9 cellular contexts compared by ENCODE assay signal in the genomic region with DNA sequence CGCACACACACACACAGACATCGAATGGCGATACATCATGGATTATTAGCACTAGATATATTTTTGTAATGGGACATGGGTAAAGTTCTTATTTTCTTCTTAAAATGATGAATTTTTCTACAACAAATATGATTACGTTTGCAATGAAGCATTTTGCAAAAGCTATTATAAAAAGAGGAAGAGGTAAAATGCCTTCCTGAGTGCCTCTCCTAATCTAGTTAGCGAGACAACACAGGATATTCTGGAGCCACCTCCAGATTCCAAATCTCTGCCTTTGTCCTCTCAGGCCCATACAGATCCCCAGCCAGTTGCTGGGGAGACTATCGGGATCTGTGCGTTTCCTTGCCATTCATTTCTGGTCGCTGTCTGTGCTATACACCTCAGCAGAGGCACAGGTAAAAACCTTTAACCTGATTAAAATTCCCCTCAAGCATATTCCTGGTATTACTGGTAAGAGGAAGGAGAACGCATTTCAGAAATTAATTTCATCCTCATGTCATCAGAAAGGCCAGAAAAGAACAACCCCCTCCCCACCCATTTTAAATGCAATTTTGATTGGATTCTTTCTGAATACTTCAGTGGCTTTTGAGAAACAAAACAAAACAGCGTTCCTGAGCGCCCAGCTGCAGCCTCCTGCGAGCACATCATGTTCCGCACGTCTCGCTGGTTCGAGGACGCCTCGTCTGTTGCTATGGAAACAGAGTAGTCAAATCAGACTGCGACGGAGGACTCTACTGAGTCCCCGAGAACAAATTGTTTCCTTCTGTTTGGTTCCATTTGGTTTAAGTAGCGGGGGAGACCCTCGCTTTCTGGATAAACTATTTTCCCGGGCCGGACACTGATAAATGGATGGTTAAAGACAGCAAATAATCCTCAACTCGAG.
A peak's percentile ranks its signal among the peaks of the same experiment; 100 is the strongest.
DNase-seq lines count a peak whose midpoint lies in the region; ATAC-seq and TF ChIP-seq lines count a peak whose summit lies in the region.
"Had no signal": no experiment of that assay in that cellular context is flagged by ENCODE, and none has a peak within 500 bp of the region (broad histone marks: within the 10 kb centered on the region; RNA-seq: fewer than 3 reads in every experiment).

No MANE protein-coding gene starts in this region.

- TF ChIP-seq EP300 in tibial nerve (IDR thresholded peaks at IDR 0.05): peak in 1 of 2 donors; percentile 63

- peaks cover 10% of the 10 kb centered on the region for H3K4me1 Mint-ChIP-seq in activated CD4-positive, alpha-beta T cell treated with anti-CD3 and anti-CD28 coated beads for 36 hours
- H3K4me1 Mint-ChIP-seq in activated CD4-positive, alpha-beta memory T cell treated with anti-CD3 and anti-CD28 coated beads for 36 hours (ENCODE audit: low read depth): peaks cover 12% of the 10 kb centered on the region
- H3K4me1 Mint-ChIP-seq in nephron: no peaks in the 10 kb centered on the region

- WGBS in tibial nerve, 2 donors: 20 to 22% methylated on average over 26 of the region's 26 CpGs

- peaks cover 2% of the 10 kb centered on the region for H3K36me3 Mint-ChIP-seq in activated CD4-positive, alpha-beta T cell treated with anti-CD3 and anti-CD28 coated beads for 36 hours (ENCODE audit: low read depth)
- no peaks in the 10 kb centered on the region for H3K36me3 Mint-ChIP-seq in activated CD4-positive, alpha-beta memory T cell treated with anti-CD3 and anti-CD28 coated beads for 36 hours
- no peaks in the 10 kb centered on the region for H3K36me3 Mint-ChIP-seq in nephron (ENCODE audit: low read depth)

- TF ChIP-seq CTCF in fibroblast of the aortic adventitia (IDR thresholded peaks at IDR 0.05; ENCODE audit: insufficient read depth, low read length) (no peak), nephron (IDR thresholded peaks at IDR 0.05; ENCODE audit: unreplicated experiment in 3 of 3) (no peak), tibial nerve (IDR thresholded peaks at IDR 0.05) (no peak)

- intact Hi-C loops in activated CD4-positive, alpha-beta T cell treated with anti-CD3 and anti-CD28 coated beads for 36 hours (cut with DNase I, micrococcal nuclease): loop anchor here (1.0 to 2.0 kb wide), 3 partner anchors 25 to 291 kb away; partner anchors contain the start of genes HNRNPK (in 1 of the 2) and RMI1 (in 1 of the 2)
- intact Hi-C loops in activated CD4-positive, alpha-beta memory T cell treated with anti-CD3 and anti-CD28 coated beads for 36 hours (cut with micrococcal nuclease): loop anchor here (1.0 kb wide), 1 partner anchor 25 kb away; no protein-coding TSS in a partner anchor

- DNase-seq in activated CD4-positive, alpha-beta T cell treated with anti-CD3 and anti-CD28 coated beads for 36 hours: peak; percentile 87
- no peak for DNase-seq in activated CD4-positive, alpha-beta T cell treated with anti-CD3 and anti-CD28 coated beads, Interleukin-2, amount 50 U/mL, for 4 hours
- DNase-seq in activated CD4-positive, alpha-beta memory T cell treated with anti-CD3 and anti-CD28 coated beads for 36 hours: peak; percentile 70
- DNase-seq in fibroblast of the aortic adventitia (ENCODE audit: low read depth) (peak; percentile 33), tibial nerve (ENCODE audit: low spot score in 2 of 2) (peak; percentile 26 to 62), NCI-H2171 treated with DMSO at 0.1 percent for 48 hours (lab: John Stamatoyannopoulos, UW) (no peak)
- DNase-seq: DND-41 had no signal

- POLR2A ChIA-PET in activated CD4-positive, alpha-beta T cell treated with anti-CD3 and anti-CD28 coated beads for 36 hours (lab: Charles Lee): no interaction called here
- POLR2A ChIA-PET in activated CD4-positive, alpha-beta memory T cell treated with anti-CD3 and anti-CD28 coated beads for 36 hours (lab: Charles Lee): no interaction called here

- H3K9me3 Mint-ChIP-seq in activated CD4-positive, alpha-beta T cell treated with anti-CD3 and anti-CD28 coated beads for 36 hours (ENCODE audit: low read depth): no peaks in the 10 kb centered on the region
- H3K9me3 Mint-ChIP-seq in activated CD4-positive, alpha-beta memory T cell treated with anti-CD3 and anti-CD28 coated beads for 36 hours: no peaks in the 10 kb centered on the region
- no peaks in the 10 kb centered on the region for H3K9me3 Mint-ChIP-seq in nephron

- H3K9me3 ChIP-seq in tibial nerve: no peaks in the 10 kb centered on the region

- peaks cover 0 to 8% (median 0%) of the 10 kb centered on the region in 4 donors for H3K4me1 ChIP-seq in tibial nerve

- CTCF ChIA-PET in activated CD4-positive, alpha-beta T cell treated with anti-CD3 and anti-CD28 coated beads for 36 hours (lab: Charles Lee): interaction anchor here (1.0 to 1.4 kb wide), 3 partner anchors 11 to 45 kb away, joined by 3 read pairs; no protein-coding TSS in a partner anchor
- CTCF ChIA-PET in activated CD4-positive, alpha-beta memory T cell treated with anti-CD3 and anti-CD28 coated beads for 36 hours (lab: Charles Lee): interaction anchor here (1.0 kb wide), 1 partner anchor 98 kb away, joined by 3 read pairs; no protein-coding TSS in a partner anchor

- no peaks in the 10 kb centered on the region for H3K36me3 ChIP-seq in tibial nerve

- H3K4me3 ChIP-seq in fibroblast of the aortic adventitia (ENCODE audit: low read depth, low read length) (peak overlapping the region; percentile 46), tibial nerve (peak overlapping the region in 2 of 4 donors; percentile 15 to 41)

- TF ChIP-seq POLR2A in tibial nerve (IDR thresholded peaks at IDR 0.05): no peak

- H3K4me3 Mint-ChIP-seq in activated CD4-positive, alpha-beta T cell treated with anti-CD3 and anti-CD28 coated beads for 36 hours: peak overlapping the region; percentile 72
- peak overlapping the region; percentile 66 for H3K4me3 Mint-ChIP-seq in activated CD4-positive, alpha-beta memory T cell treated with anti-CD3 and anti-CD28 coated beads for 36 hours
- peak overlapping the region; percentile 23 to 69 (median 49) for H3K4me3 Mint-ChIP-seq in nephron

- H3K27me3 Mint-ChIP-seq in activated CD4-positive, alpha-beta T cell treated with anti-CD3 and anti-CD28 coated beads for 36 hours: peaks cover 32% of the 10 kb centered on the region
- H3K27me3 Mint-ChIP-seq in activated CD4-positive, alpha-beta memory T cell treated with anti-CD3 and anti-CD28 coated beads for 36 hours: peaks cover 42% of the 10 kb centered on the region
- peaks cover 12% of the 10 kb centered on the region for H3K27me3 Mint-ChIP-seq in nephron (ENCODE audit: low read depth)

- peaks cover 0 to 22% of the 10 kb centered on the region in 2 donors for H3K27me3 ChIP-seq in tibial nerve

- peak overlapping the region; percentile 67 for H3K27ac Mint-ChIP-seq in activated CD4-positive, alpha-beta T cell treated with anti-CD3 and anti-CD28 coated beads for 36 hours
- no peak overlapping the region for H3K27ac Mint-ChIP-seq in activated CD4-positive, alpha-beta memory T cell treated with anti-CD3 and anti-CD28 coated beads for 36 hours
- H3K27ac Mint-ChIP-seq in nephron: no peak overlapping the region

- ATAC-seq in activated CD4-positive, alpha-beta T cell treated with anti-CD3 and anti-CD28 coated beads for 36 hours: peak; percentile 98
- ATAC-seq in HG03066 (IDR thresholded peaks at IDR 0.05; ENCODE audit: low read depth, unreplicated experiment): peak; percentile 76

- H3K27ac ChIP-seq in tibial nerve: peak overlapping the region in 3 of 4 donors; percentile 9 to 61 (median 36)

Comparison
In these comparisons a context has a peak if more than half of its experiments do, and no peak if none do; other contexts are left out.
1. DNase-seq: peak in activated CD4-positive, alpha-beta T cell treated with anti-CD3 and anti-CD28 coated beads for 36 hours (single experiment), activated CD4-positive, alpha-beta memory T cell treated with anti-CD3 and anti-CD28 coated beads for 36 hours (single experiment), fibroblast of the aortic adventitia (single experiment) and tibial nerve (2 of 2); none in activated CD4-positive, alpha-beta T cell treated with anti-CD3 and anti-CD28 coated beads, Interleukin-2, amount 50 U/mL, for 4 hours (0 of 2) and NCI-H2171 treated with DMSO at 0.1 percent for 48 hours (single experiment).
2. Peak in every context shown above with its lines, with median percentiles within 50 percentile points of each other: H3K4me3 Mint-ChIP-seq.